In genomic region chr20:3248167-3248992, GRCh38 we compare ENCODE assay signal across 1 cellular context.
TF ChIP-seq lines count a peak whose summit lies in the region.

No MANE protein-coding gene starts in this region.

TF ChIP-seq in HepG2, 621 proteins besides CTCF, POLR2A, EP300 and RAD21 (continued from another document):
- no peak for TF ChIP-seq ZNF280D (CRISPR knock-in tag; IDR thresholded peaks at IDR 0.05)
- no peak for TF ChIP-seq ZNF703 (CRISPR knock-in tag; IDR thresholded peaks at IDR 0.05; ENCODE audit: borderline replicate concordance)
- TF ChIP-seq ZZZ3 (CRISPR knock-in tag; IDR thresholded peaks at IDR 0.05; ENCODE audit: borderline replicate concordance), result no peak
- TF ChIP-seq HNRNPL (IDR thresholded peaks at IDR 0.05; ENCODE audit: low read depth, low read length), result no peak
- TF ChIP-seq SETDB1 (CRISPR knock-in tag; IDR thresholded peaks at IDR 0.05; ENCODE audit: borderline replicate concordance), result no peak
- no peak; the same call in 1 of the 2 replicates for TF ChIP-seq TFDP2 (CRISPR knock-in tag; IDR thresholded peaks at IDR 0.05)
- TF ChIP-seq TOE1 (CRISPR knock-in tag; IDR thresholded peaks at IDR 0.05), result no peak
- TF ChIP-seq HMG20B (CRISPR knock-in tag; conservative IDR thresholded peaks at IDR 0.05), result 0 out of 2 replicates have a peak, but pooled peaks have one; percentile 20
- TF ChIP-seq DZIP1 (CRISPR knock-in tag; IDR thresholded peaks at IDR 0.05), result no peak; the same call in 1 of the 2 replicates
- TF ChIP-seq DMAP1 (CRISPR knock-in tag; IDR thresholded peaks at IDR 0.05), result no peak
- TF ChIP-seq E2F1 (CRISPR knock-in tag; IDR thresholded peaks at IDR 0.05), result no peak
- TF ChIP-seq ZBTB44 (CRISPR knock-in tag; IDR thresholded peaks at IDR 0.05), result no peak
- no peak for TF ChIP-seq MIXL1 (CRISPR knock-in tag; IDR thresholded peaks at IDR 0.05)
- no peak for TF ChIP-seq GATAD1 (CRISPR knock-in tag; IDR thresholded peaks at IDR 0.05)
- peak; percentile 44; the same call in 1 of the 2 replicates for TF ChIP-seq SALL1 (CRISPR knock-in tag; IDR thresholded peaks at IDR 0.05)
- TF ChIP-seq ZNF12 (CRISPR knock-in tag; IDR thresholded peaks at IDR 0.05), result no peak
- TF ChIP-seq RXRA (CRISPR knock-in tag; IDR thresholded peaks at IDR 0.05), result no peak; the same call in 1 of the 2 replicates
- TF ChIP-seq BHLHE40 (IDR thresholded peaks at IDR 0.05; ENCODE audit: low read length), result no peak
- no peak for TF ChIP-seq PAWR (CRISPR knock-in tag; IDR thresholded peaks at IDR 0.05; ENCODE audit: borderline replicate concordance)
- no peak for TF ChIP-seq FOXP4 (CRISPR knock-in tag; IDR thresholded peaks at IDR 0.05)
- TF ChIP-seq ZNF33B (CRISPR knock-in tag; IDR thresholded peaks at IDR 0.05), result no peak
- TF ChIP-seq ATF3 (CRISPR knock-in tag; IDR thresholded peaks at IDR 0.05), result no peak
- TF ChIP-seq ZNF749 (CRISPR knock-in tag; IDR thresholded peaks at IDR 0.05; ENCODE audit: borderline replicate concordance), result peak; percentile 73; the same call in 1 of the 2 replicates
- peak; percentile 85; the same call in 1 of the 2 replicates for TF ChIP-seq EED (CRISPR knock-in tag; IDR thresholded peaks at IDR 0.05)
- TF ChIP-seq ZNF274 (CRISPR knock-in tag; IDR thresholded peaks at IDR 0.05), result peak; percentile 74
- TF ChIP-seq TAF15 (IDR thresholded peaks at IDR 0.05; ENCODE audit: low read depth, low read length, poor library complexity, severe bottlenecking), result no peak
- peak; percentile 66 for TF ChIP-seq POLR2G (IDR thresholded peaks at IDR 0.05; ENCODE audit: low read depth, low read length)
- no peak for TF ChIP-seq HDAC1 (CRISPR knock-in tag; IDR thresholded peaks at IDR 0.05)
- no peak for TF ChIP-seq CEBPZ (IDR thresholded peaks at IDR 0.05; ENCODE audit: low read length)
- no peak for TF ChIP-seq NCOA1 (CRISPR knock-in tag; IDR thresholded peaks at IDR 0.05)
- no peak for TF ChIP-seq TOPORS (CRISPR knock-in tag; IDR thresholded peaks at IDR 0.05)
- no peak for TF ChIP-seq BRCA1 (CRISPR knock-in tag; IDR thresholded peaks at IDR 0.05)
- TF ChIP-seq ZNF883 (CRISPR knock-in tag; IDR thresholded peaks at IDR 0.05; ENCODE audit: not compliant biosample characterization), result peak; percentile 60
- TF ChIP-seq ZNF816 (CRISPR knock-in tag; IDR thresholded peaks at IDR 0.05; ENCODE audit: borderline replicate concordance), result no peak
- no peak for TF ChIP-seq ZNF678 (CRISPR knock-in tag; IDR thresholded peaks at IDR 0.05)
- TF ChIP-seq SMAD1 (CRISPR knock-in tag; IDR thresholded peaks at IDR 0.05; ENCODE audit: borderline replicate concordance, low read depth), result no peak
- TF ChIP-seq ZNF350 (CRISPR knock-in tag; IDR thresholded peaks at IDR 0.05; ENCODE audit: borderline replicate concordance, low read depth), result peak; percentile 29; the same call in 1 of the 2 replicates
- TF ChIP-seq ZNF563 (CRISPR knock-in tag; IDR thresholded peaks at IDR 0.05), result no peak
- no peak for TF ChIP-seq PCBP1 (IDR thresholded peaks at IDR 0.05; ENCODE audit: borderline replicate concordance, low read depth, low read length)
- TF ChIP-seq ZNF619 (CRISPR knock-in tag; IDR thresholded peaks at IDR 0.05), result no peak
- no peak for TF ChIP-seq RAD51 (IDR thresholded peaks at IDR 0.05; ENCODE audit: borderline replicate concordance)
